ENCODE assay signal across 22 cellular contexts in the genomic region with DNA sequence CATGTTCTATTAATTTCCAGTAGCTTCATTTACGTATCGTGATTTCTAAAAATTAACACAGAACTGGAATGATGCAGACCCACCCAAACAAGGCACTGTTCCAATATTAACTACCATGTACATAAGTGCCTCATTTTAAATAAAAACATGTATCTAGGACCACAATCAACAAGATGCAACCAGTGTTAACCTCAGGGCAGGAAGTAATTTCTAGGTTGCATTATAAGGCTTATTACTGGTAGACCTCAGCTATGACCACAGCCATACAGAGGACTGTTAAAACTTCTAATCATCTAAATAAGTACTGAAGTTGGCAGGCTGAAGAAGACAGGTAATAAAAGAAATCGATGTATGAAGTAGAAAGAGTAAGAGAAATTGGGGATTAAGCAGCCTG.
"Had no signal": no experiment of that assay in that cellular context is flagged by ENCODE, and none has a peak within 500 bp of the region (broad histone marks: within the 10 kb centered on the region; RNA-seq: fewer than 3 reads in every experiment).

No MANE protein-coding gene starts in this region.

- H3K4me3 Mint-ChIP-seq: activated CD4-positive, alpha-beta memory T cell treated with anti-CD3 and anti-CD28 coated beads for 36 hours; activated CD4-positive, alpha-beta T cell treated with anti-CD3 and anti-CD28 coated beads, Interleukin-2, amount 10 ng/mL, durations not matched to agents 7 days and 5 days; activated naive CD4-positive, alpha-beta T cell treated with anti-CD3 and anti-CD28 coated beads for 36 hours; activated naive CD8-positive, alpha-beta T cell; activated T-cell treated with anti-CD3 and anti-CD28 coated beads, Interleukin-2, amount 50 U/mL, for 4 hours had no signal

- H3K4me1 Mint-ChIP-seq: activated CD4-positive, alpha-beta T cell treated with anti-CD3 and anti-CD28 coated beads, Interleukin-2, amount 10 ng/mL, durations not matched to agents 7 days and 5 days had no signal

- H3K9me3 Mint-ChIP-seq: activated CD4-positive, alpha-beta T cell treated with anti-CD3 and anti-CD28 coated beads, Interleukin-2, amount 10 ng/mL, durations not matched to agents 7 days and 5 days; activated naive CD4-positive, alpha-beta T cell treated with anti-CD3 and anti-CD28 coated beads for 36 hours had no signal

- DNase-seq: activated CD4-positive, alpha-beta memory T cell treated with anti-CD3 and anti-CD28 coated beads for 36 hours; activated CD4-positive, alpha-beta T cell treated with anti-CD3 and anti-CD28 coated beads, Interleukin-2, amount 10 ng/mL, durations not matched to agents 7 days and 5 days; activated CD4-positive, CD25-positive, alpha-beta regulatory T cell; activated gamma-delta T cell; activated naive CD4-positive, alpha-beta T cell treated with anti-CD3 and anti-CD28 coated beads for 36 hours; activated T-cell treated with anti-CD3 and anti-CD28 coated beads, Interleukin-2, amount 50 U/mL, for 4 hours; adrenal gland; body of pancreas; central memory CD4-positive, alpha-beta T cell; Kasumi-1; KBM-7; NCI-H1105 treated with DMSO at 0.1 percent for 48 hours; NCI-H1436 treated with DMSO at 0.1 percent for 48 hours; NCI-H187; NCI-H2081; NCI-H510A treated with DMSO at 0.1 percent for 48 hours; NCI-H69; Peyer's patch; SJCRH30; SK-N-SH; T-helper 1 cell had no signal

- H3K27me3 Mint-ChIP-seq: activated CD4-positive, alpha-beta memory T cell treated with anti-CD3 and anti-CD28 coated beads for 36 hours; activated CD4-positive, alpha-beta T cell treated with anti-CD3 and anti-CD28 coated beads, Interleukin-2, amount 10 ng/mL, durations not matched to agents 7 days and 5 days; activated naive CD8-positive, alpha-beta T cell had no signal

- ATAC-seq: activated T-cell treated with anti-CD3 and anti-CD28 coated beads, Interleukin-2, amount 50 U/mL, for 4 hours; body of pancreas had no signal

- H3K27ac Mint-ChIP-seq: activated CD4-positive, alpha-beta memory T cell treated with anti-CD3 and anti-CD28 coated beads for 36 hours; activated CD4-positive, alpha-beta T cell treated with anti-CD3 and anti-CD28 coated beads, Interleukin-2, amount 10 ng/mL, durations not matched to agents 7 days and 5 days; activated naive CD4-positive, alpha-beta T cell treated with anti-CD3 and anti-CD28 coated beads for 36 hours; activated naive CD8-positive, alpha-beta T cell had no signal
